13 cellular contexts compared by ENCODE assay signal in the genomic region with DNA sequence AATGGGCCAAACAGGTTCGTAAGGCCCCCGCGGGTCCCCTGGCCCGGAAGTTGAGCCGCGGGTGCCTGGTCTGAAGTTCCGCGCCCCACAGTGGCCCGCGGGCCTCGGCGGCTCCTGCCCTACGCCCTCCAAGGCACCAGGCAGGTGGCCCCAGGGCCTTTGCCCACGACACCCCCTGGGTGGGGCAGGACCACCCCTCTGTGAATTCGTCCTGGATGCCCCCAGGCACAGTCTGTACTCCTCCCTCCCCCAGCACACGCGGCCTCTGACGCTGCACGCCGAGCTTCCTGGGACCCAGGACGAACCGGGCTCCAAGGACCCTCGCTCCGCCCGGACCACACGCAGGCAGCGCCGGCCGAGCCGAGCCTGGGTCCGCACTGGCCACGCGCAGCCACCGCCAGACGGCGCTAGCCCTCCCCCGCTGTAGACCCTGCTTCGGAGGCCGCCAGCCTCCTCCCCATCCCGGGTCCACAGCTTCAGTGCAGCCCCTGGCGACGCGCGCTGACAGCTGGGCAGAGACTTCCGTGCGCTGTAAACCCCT. TPM values are rescaled to one million over a fixed set of nuclear protein-coding genes. Genes with fewer than 3 reads are reported as not detected.
DNase-seq lines count a peak whose midpoint lies in the region; ATAC-seq and TF ChIP-seq lines count a peak whose summit lies in the region.
"Had no signal": no experiment of that assay in that cellular context is flagged by ENCODE, and none has a peak within 500 bp of the region (broad histone marks: within the 10 kb centered on the region; RNA-seq: fewer than 3 reads in every experiment).

No MANE protein-coding gene starts in this region.

- no peaks in the 10 kb centered on the region for H3K9me3 Mint-ChIP-seq in activated CD8-positive, alpha-beta T cell treated with anti-CD3 and anti-CD28 coated beads, Interleukin-2, amount 10 ng/mL, durations not matched to agents 7 days and 5 days (ENCODE audit: insufficient read depth)
- H3K9me3 Mint-ChIP-seq in memory B cell (no peaks in the 10 kb centered on the region), endothelial cell (ENCODE audit: unreplicated experiment) (peaks cover 40% of the 10 kb centered on the region)

- no peaks in the 10 kb centered on the region for H3K36me3 ChIP-seq in H7 (replicated peaks; ENCODE audit: control insufficient read depth, insufficient read depth, low read length)

- H3K4me1 Mint-ChIP-seq in activated CD8-positive, alpha-beta T cell treated with anti-CD3 and anti-CD28 coated beads, Interleukin-2, amount 10 ng/mL, durations not matched to agents 7 days and 5 days (ENCODE audit: low read depth), result peaks cover 6% of the 10 kb centered on the region
- H3K4me1 Mint-ChIP-seq in memory B cell, result no peaks in the 10 kb centered on the region
- no peaks in the 10 kb centered on the region for H3K4me1 Mint-ChIP-seq in endothelial cell (ENCODE audit: unreplicated experiment)

- TF ChIP-seq CTCF in 22Rv1 (IDR thresholded peaks at IDR 0.05) (peak; percentile 83), RWPE1 (conservative IDR thresholded peaks at IDR 0.05; ENCODE audit: low read depth) (no peak), endothelial cell (IDR thresholded peaks at IDR 0.05; ENCODE audit: unreplicated experiment) (no peak)

- H3K4me3 ChIP-seq in H7 (ENCODE audit: insufficient read depth, low read depth, low read length), result peak overlapping the region; percentile 69
- H3K4me3 ChIP-seq: GM23248 had no signal

- peaks cover 7% of the 10 kb centered on the region for H3K27me3 ChIP-seq in H7 (ENCODE audit: control insufficient read depth, insufficient read depth, low read length)

- peak; percentile 44 for ATAC-seq in activated CD8-positive, alpha-beta T cell treated with anti-CD3 and anti-CD28 coated beads, Interleukin-2, amount 10 ng/mL, durations not matched to agents 7 days and 5 days
- ATAC-seq in memory B cell (ENCODE audit: low read depth) (no peak), left ventricle myocardium superior (no peak)

- H3K27ac Mint-ChIP-seq in activated CD8-positive, alpha-beta T cell treated with anti-CD3 and anti-CD28 coated beads, Interleukin-2, amount 10 ng/mL, durations not matched to agents 7 days and 5 days, result no peak overlapping the region
- H3K27ac Mint-ChIP-seq in memory B cell, result no peak overlapping the region
- H3K27ac Mint-ChIP-seq in endothelial cell (ENCODE audit: unreplicated experiment), result no peak overlapping the region

- peaks cover 33% of the 10 kb centered on the region for H3K27me3 Mint-ChIP-seq in activated CD8-positive, alpha-beta T cell treated with anti-CD3 and anti-CD28 coated beads, Interleukin-2, amount 10 ng/mL, durations not matched to agents 7 days and 5 days (ENCODE audit: low read depth)
- H3K27me3 Mint-ChIP-seq in memory B cell, result peaks cover 25% of the 10 kb centered on the region
- H3K27me3 Mint-ChIP-seq in endothelial cell (ENCODE audit: unreplicated experiment), result peaks cover 16% of the 10 kb centered on the region

- intact Hi-C loops in left ventricle myocardium superior (cut with micrococcal nuclease), result no loop called here

- peak overlapping the region; percentile 42 for H3K27ac ChIP-seq in 22Rv1
- no peak overlapping the region for H3K27ac ChIP-seq in RWPE1
- H3K27ac ChIP-seq: GM23248 had no signal

- H3K36me3 Mint-ChIP-seq in activated CD8-positive, alpha-beta T cell treated with anti-CD3 and anti-CD28 coated beads, Interleukin-2, amount 10 ng/mL, durations not matched to agents 7 days and 5 days (ENCODE audit: low read depth), result no peaks in the 10 kb centered on the region
- no peaks in the 10 kb centered on the region for H3K36me3 Mint-ChIP-seq in memory B cell
- H3K36me3 Mint-ChIP-seq in endothelial cell (ENCODE audit: low read depth, unreplicated experiment), result peaks cover 11% of the 10 kb centered on the region

- CTCF ChIA-PET in activated CD8-positive, alpha-beta T cell treated with anti-CD3 and anti-CD28 coated beads, Interleukin-2, amount 10 ng/mL, durations not matched to agents 7 days and 5 days (lab: Charles Lee), result no interaction called here
- CTCF ChIA-PET in RWPE1 (lab: Yijun Ruan, JAX), result interaction anchor here (0.6 kb wide), 1 partner anchor 455 kb away, joined by 3 read pairs; no protein-coding TSS in a partner anchor

- no peak overlapping the region for H3K4me3 Mint-ChIP-seq in activated CD8-positive, alpha-beta T cell treated with anti-CD3 and anti-CD28 coated beads, Interleukin-2, amount 10 ng/mL, durations not matched to agents 7 days and 5 days
- H3K4me3 Mint-ChIP-seq in memory B cell, result peak overlapping the region; percentile 27
- no peak overlapping the region for H3K4me3 Mint-ChIP-seq in endothelial cell (ENCODE audit: unreplicated experiment)

- DNase-seq in H7 (peak; percentile 92), memory B cell (ENCODE audit: low spot score in 2 of 2) (no peak), RWPE1 (ENCODE audit: low spot score) (no peak), endothelial cell (ENCODE audit: low spot score) (no peak), left ventricle myocardium superior (no peak)
- DNase-seq in activated CD8-positive, alpha-beta T cell treated with anti-CD3 and anti-CD28 coated beads, Interleukin-2, amount 10 ng/mL, durations not matched to agents 7 days and 5 days, result no peak
- DNase-seq in activated naive CD4-positive, alpha-beta T cell treated with anti-CD3 and anti-CD28 coated beads, Interleukin-2, amount 50 U/mL, for 16 hours, result no peak
- DNase-seq: GM23248, KBM-7, T1000 had no signal

- POLR2A ChIA-PET in activated CD8-positive, alpha-beta T cell treated with anti-CD3 and anti-CD28 coated beads, Interleukin-2, amount 10 ng/mL, durations not matched to agents 7 days and 5 days (lab: Charles Lee), result no interaction called here
- POLR2A ChIA-PET in RWPE1 (lab: Yijun Ruan, JAX; ENCODE audit: low non-redundant PET), result no interaction called here

RNA-seq across cellular contexts. Expression of gene TCERG1L, which starts 0.8 kb away (rescaled TPM):
- total RNA-seq in H7 (2014; rRNA removed; shearing (Covaris generic)), result 4.4 and 5.4 TPM in 2 replicates
- total RNA-seq in activated CD8-positive, alpha-beta T cell treated with anti-CD3 and anti-CD28 coated beads, Interleukin-2, amount 10 ng/mL, durations not matched to agents 7 days and 5 days, result under 1 TPM in 1 of 2 experiments, not detected in 1; 0.08 TPM
- not detected for total RNA-seq in endothelial cell (ENCODE audit: unreplicated experiment)
- not detected for total RNA-seq in left ventricle myocardium superior
- total RNA-seq: cardiac septum, GM23248, liver had no signal
